ENCODE assay signal across 2 cellular contexts in the genomic region with DNA sequence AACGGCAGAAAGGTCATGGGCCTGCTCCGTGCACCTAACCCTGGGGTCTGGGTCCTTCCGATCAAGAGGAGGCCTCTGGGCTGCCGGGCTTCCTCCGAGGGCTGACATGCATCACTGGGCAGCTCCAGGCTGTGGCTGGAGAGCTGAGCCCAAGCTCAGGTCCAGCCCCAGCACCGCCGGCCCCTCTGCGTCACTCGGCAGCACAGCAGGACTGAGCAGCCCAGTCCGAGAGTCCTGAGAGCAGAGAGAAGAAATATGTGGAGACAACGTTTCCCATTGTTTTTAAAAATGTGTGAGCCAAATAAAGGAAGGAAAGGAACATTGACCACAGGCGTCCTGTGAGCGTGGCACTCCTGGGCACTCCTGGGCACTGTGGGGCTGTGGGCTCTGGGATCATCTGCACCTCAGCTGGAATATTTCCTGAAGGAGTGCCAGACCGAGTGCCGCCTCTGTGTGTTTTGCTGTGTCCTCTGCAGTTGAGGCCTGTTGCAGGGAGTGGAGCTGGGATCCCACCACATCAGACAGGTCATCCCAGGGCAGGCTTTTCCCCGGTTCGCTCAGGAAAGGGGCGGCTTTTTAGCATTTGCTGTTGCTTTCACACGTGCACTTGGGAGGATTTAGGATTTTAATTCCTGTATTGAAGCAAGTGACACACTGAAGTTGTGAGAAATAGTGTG.
A peak's percentile ranks its signal among the peaks of the same experiment; 100 is the strongest.
TF ChIP-seq lines count a peak whose summit lies in the region.

No MANE protein-coding gene starts in this region.

TF ChIP-seq in endothelial cell of umbilical vein, 7 proteins besides CTCF, POLR2A, EP300 and RAD21:
- TF ChIP-seq FOS (IDR thresholded peaks at IDR 0.05; ENCODE audit: borderline replicate concordance, insufficient read depth, low read length) (no peak), EZH2 (IDR thresholded peaks at IDR 0.05; ENCODE audit: borderline replicate concordance, low read depth, low read length, severe bottlenecking) (no peak), MYC (IDR thresholded peaks at IDR 0.05; ENCODE audit: low read depth, low read length) (no peak), MAX (IDR thresholded peaks at IDR 0.05; ENCODE audit: insufficient read depth, insufficient read length) (no peak), JUN (IDR thresholded peaks at IDR 0.05; ENCODE audit: borderline replicate concordance, insufficient read depth, insufficient read length, low read depth) (no peak)

TF ChIP-seq in liver, 16 proteins besides CTCF, POLR2A, EP300 and RAD21:
- no peak for TF ChIP-seq YY1 (IDR thresholded peaks at IDR 0.05)
- no peak for TF ChIP-seq EGR1 (IDR thresholded peaks at IDR 0.05; ENCODE audit: low read depth in 2 of 2)
- TF ChIP-seq FOXA2 (IDR thresholded peaks at IDR 0.05) = no peak
- TF ChIP-seq HNF4A (conservative IDR thresholded peaks at IDR 0.05) = no peak
- TF ChIP-seq TAF1 (conservative IDR thresholded peaks at IDR 0.05) = no peak
- TF ChIP-seq MAX (IDR thresholded peaks at IDR 0.05) = no peak
- TF ChIP-seq NR2F2 (IDR thresholded peaks at IDR 0.05) = peak; percentile 40
